1 cellular context compared by ENCODE assay signal in the genomic region with DNA sequence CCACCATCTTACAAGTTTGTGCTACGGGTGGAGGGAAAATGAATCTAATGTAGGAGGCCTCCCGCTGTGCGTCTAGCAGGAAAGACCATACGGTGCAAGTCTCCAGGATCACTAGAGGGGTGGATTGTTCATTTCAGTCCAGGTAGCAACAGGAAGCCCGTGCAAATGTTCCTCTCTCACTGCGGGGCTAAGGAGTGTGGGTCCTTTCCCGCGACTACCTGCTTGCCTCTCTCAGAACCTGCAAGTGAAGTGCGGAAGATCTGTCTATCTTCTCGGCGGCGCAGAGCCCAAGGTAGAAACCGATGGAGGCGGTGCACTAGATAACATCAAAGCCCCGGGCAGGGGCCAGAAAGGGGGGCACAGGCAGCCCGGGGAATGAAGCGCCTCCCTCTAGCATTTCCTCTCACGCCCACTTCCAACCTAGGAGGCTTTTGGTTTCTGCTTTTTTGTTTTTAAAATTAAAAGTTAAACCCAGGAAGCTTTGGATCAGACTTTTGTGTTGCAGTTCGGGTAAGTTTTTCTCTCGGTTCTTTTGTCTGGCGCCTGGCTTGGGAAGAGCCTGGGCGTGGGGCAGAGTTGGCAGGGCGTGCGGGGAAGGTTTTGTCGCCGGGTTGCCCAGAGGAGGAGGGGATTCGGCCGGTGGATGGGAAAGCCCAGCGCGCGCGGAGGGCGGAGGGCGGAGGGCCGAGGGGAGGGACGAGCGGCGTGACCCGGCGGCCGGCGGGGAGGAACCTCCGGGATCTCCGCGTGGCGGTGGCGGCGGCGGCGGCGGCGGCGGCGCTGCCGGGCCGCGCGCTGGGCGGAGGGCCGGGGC.
A peak's percentile ranks its signal among the peaks of the same experiment; 100 is the strongest.
TF ChIP-seq lines count a peak whose summit lies in the region.

No MANE protein-coding gene starts in this region.

TF ChIP-seq in HEK293, 187 proteins besides CTCF, POLR2A, EP300 and RAD21 (continued from another document and continues in another):
- TF ChIP-seq PRDM10 (tag by site-specific recombination; IDR thresholded peaks at IDR 0.05), result peak; percentile 84
- TF ChIP-seq REPIN1 (tag by site-specific recombination; IDR thresholded peaks at IDR 0.05; ENCODE audit: low read depth), result no peak
- TF ChIP-seq, protein P1, sequence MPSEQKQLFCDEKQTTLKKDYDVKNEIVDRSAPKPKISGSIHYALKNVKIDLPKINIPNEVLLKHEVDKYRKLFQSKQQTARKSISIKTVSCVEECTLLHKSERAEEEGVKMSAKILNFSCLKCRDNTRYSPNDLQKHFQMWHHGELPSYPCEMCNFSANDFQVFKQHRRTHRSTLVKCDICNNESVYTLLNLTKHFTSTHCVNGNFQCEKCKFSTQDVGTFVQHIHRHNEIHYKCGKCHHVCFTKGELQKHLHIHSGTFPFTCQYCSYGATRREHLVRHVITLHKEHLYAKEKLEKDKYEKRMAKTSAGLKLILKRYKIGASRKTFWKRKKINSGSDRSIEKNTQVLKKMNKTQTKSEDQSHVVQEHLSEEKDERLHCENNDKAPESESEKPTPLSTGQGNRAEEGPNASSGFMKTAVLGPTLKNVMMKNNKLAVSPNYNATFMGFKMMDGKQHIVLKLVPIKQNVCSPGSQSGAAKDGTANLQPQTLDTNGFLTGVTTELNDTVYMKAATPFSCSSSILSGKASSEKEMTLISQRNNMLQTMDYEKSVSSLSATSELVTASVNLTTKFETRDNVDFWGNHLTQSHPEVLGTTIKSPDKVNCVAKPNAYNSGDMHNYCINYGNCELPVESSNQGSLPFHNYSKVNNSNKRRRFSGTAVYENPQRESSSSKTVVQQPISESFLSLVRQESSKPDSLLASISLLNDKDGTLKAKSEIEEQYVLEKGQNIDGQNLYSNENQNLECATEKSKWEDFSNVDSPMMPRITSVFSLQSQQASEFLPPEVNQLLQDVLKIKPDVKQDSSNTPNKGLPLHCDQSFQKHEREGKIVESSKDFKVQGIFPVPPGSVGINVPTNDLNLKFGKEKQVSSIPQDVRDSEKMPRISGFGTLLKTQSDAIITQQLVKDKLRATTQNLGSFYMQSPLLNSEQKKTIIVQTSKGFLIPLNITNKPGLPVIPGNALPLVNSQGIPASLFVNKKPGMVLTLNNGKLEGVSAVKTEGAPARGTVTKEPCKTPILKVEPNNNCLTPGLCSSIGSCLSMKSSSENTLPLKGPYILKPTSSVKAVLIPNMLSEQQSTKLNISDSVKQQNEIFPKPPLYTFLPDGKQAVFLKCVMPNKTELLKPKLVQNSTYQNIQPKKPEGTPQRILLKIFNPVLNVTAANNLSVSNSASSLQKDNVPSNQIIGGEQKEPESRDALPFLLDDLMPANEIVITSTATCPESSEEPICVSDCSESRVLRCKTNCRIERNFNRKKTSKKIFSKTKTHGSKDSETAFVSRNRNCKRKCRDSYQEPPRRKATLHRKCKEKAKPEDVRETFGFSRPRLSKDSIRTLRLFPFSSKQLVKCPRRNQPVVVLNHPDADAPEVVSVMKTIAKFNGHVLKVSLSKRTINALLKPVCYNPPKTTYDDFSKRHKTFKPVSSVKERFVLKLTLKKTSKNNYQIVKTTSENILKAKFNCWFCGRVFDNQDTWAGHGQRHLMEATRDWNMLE (tag by site-specific recombination; conservative IDR thresholded peaks at IDR 0.05; ENCODE audit: low read depth), result no peak
- TF ChIP-seq ZNF416 (tag by site-specific recombination; IDR thresholded peaks at IDR 0.05), result no peak
- TF ChIP-seq ZNF707 (tag by site-specific recombination; IDR thresholded peaks at IDR 0.05), result no peak
- TF ChIP-seq, protein P2, sequence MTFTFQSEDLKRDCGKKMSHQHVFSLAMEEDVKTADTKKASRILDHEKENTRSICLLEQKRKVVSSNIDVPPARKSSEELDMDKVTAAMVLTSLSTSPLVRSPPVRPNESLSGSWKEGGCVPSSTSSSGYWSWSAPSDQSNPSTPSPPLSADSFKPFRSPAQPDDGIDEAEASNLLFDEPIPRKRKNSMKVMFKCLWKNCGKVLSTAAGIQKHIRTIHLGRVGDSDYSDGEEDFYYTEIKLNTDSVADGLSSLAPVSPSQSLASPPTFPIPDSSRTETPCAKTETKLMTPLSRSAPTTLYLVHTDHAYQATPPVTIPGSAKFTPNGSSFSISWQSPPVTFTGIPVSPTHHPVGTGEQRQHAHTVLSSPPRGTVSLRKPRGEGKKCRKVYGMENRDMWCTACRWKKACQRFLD (tag by site-specific recombination; IDR thresholded peaks at IDR 0.05), result no peak
- TF ChIP-seq OVOL3 (tag by site-specific recombination; IDR thresholded peaks at IDR 0.05), result no peak
- TF ChIP-seq, protein P3, sequence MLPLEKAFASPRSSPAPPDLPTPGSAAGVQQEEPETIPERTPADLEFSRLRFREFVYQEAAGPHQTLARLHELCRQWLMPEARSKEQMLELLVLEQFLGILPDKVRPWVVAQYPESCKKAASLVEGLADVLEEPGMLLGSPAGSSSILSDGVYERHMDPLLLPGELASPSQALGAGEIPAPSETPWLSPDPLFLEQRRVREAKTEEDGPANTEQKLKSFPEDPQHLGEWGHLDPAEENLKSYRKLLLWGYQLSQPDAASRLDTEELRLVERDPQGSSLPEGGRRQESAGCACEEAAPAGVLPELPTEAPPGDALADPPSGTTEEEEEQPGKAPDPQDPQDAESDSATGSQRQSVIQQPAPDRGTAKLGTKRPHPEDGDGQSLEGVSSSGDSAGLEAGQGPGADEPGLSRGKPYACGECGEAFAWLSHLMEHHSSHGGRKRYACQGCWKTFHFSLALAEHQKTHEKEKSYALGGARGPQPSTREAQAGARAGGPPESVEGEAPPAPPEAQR (tag by site-specific recombination; IDR thresholded peaks at IDR 0.05), result no peak
- no peak for TF ChIP-seq ZNF211 (tag by site-specific recombination; IDR thresholded peaks at IDR 0.05; ENCODE audit: low read depth)
- peak; percentile 59; the same call in 1 of the 2 replicates for TF ChIP-seq HIC1 (tag by site-specific recombination; IDR thresholded peaks at IDR 0.05)
- no peak for TF ChIP-seq ZNF530 (tag by site-specific recombination; IDR thresholded peaks at IDR 0.05; ENCODE audit: low read depth)
- no peak for TF ChIP-seq ZNF623 (tag by site-specific recombination; IDR thresholded peaks at IDR 0.05)
- no peak for TF ChIP-seq ZBTB1 (tag by site-specific recombination; IDR thresholded peaks at IDR 0.05)
- no peak for TF ChIP-seq ZNF843 (tag by site-specific recombination; IDR thresholded peaks at IDR 0.05)
- TF ChIP-seq, protein P4, sequence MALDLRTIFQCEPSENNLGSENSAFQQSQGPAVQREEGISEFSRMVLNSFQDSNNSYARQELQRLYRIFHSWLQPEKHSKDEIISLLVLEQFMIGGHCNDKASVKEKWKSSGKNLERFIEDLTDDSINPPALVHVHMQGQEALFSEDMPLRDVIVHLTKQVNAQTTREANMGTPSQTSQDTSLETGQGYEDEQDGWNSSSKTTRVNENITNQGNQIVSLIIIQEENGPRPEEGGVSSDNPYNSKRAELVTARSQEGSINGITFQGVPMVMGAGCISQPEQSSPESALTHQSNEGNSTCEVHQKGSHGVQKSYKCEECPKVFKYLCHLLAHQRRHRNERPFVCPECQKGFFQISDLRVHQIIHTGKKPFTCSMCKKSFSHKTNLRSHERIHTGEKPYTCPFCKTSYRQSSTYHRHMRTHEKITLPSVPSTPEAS (tag by site-specific recombination; IDR thresholded peaks at IDR 0.05), result no peak
- TF ChIP-seq ZNF658 (tag by site-specific recombination; IDR thresholded peaks at IDR 0.05), result no peak
- TF ChIP-seq ZNF777 (tag by site-specific recombination; IDR thresholded peaks at IDR 0.05; ENCODE audit: borderline replicate concordance), result no peak
- no peak for TF ChIP-seq ZNF132 (tag by site-specific recombination; IDR thresholded peaks at IDR 0.05; ENCODE audit: borderline replicate concordance)
- no peak for TF ChIP-seq ZNF626 (tag by site-specific recombination; IDR thresholded peaks at IDR 0.05)
- TF ChIP-seq ZNF354C (tag by site-specific recombination; IDR thresholded peaks at IDR 0.05; ENCODE audit: borderline replicate concordance, low read depth), result no peak
- no peak for TF ChIP-seq ZNF184 (tag by site-specific recombination; IDR thresholded peaks at IDR 0.05)
- no peak for TF ChIP-seq ZNF426 (tag by site-specific recombination; IDR thresholded peaks at IDR 0.05)
- TF ChIP-seq HOXD13 (CRISPR knock-in tag; IDR thresholded peaks at IDR 0.05; ENCODE audit: borderline replicate concordance), result no peak
- peak; percentile 44; the same call in 1 of the 2 replicates for TF ChIP-seq ZNF561 (tag by site-specific recombination; IDR thresholded peaks at IDR 0.05; ENCODE audit: borderline replicate concordance)
- TF ChIP-seq, protein P5, sequence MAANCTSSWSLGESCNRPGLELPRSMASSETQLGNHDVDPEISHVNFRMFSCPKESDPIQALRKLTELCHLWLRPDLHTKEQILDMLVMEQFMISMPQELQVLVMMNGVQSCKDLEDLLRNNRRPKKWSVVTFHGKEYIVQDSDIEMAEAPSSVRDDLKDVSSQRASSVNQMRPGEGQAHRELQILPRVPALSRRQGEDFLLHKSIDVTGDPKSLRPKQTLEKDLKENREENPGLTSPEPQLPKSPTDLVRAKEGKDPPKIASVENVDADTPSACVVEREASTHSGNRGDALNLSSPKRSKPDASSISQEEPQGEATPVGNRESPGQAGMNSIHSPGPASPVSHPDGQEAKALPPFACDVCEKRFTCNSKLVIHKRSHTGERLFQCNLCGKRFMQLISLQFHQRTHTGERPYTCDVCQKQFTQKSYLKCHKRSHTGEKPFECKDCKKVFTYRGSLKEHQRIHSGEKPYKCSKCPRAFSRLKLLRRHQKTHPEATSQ (tag by site-specific recombination; IDR thresholded peaks at IDR 0.05), result no peak
- TF ChIP-seq BCL11B (tag by site-specific recombination; IDR thresholded peaks at IDR 0.05; ENCODE audit: low read depth), result 0 out of 2 replicates have a peak, but pooled peaks have one; percentile 25
- TF ChIP-seq KLF17 (tag by site-specific recombination; IDR thresholded peaks at IDR 0.05), result no peak; the same call in 1 of the 2 replicates
- TF ChIP-seq HOXC10 (CRISPR knock-in tag; IDR thresholded peaks at IDR 0.05), result no peak
- TF ChIP-seq, protein P6, sequence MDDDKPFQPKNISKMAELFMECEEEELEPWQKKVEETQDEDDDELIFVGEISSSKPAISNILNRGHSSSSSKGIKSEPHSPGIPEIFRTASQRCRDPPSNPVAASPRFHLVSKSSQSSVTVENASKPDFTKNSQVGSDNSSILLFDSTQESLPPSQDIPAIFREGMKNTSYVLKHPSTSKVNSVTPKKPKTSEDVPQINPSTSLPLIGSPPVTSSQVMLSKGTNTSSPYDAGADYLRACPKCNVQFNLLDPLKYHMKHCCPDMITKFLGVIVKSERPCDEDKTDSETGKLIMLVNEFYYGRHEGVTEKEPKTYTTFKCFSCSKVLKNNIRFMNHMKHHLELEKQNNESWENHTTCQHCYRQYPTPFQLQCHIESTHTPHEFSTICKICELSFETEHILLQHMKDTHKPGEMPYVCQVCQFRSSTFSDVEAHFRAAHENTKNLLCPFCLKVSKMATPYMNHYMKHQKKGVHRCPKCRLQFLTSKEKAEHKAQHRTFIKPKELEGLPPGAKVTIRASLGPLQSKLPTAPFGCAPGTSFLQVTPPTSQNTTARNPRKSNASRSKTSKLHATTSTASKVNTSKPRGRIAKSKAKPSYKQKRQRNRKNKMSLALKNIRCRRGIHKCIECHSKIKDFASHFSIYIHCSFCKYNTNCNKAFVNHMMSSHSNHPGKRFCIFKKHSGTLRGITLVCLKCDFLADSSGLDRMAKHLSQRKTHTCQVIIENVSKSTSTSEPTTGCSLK (tag by site-specific recombination; IDR thresholded peaks at IDR 0.05), result no peak
- TF ChIP-seq PRDM1 (tag by site-specific recombination; IDR thresholded peaks at IDR 0.05), result peak; percentile 39; the same call in 1 of the 2 replicates
- TF ChIP-seq ZNF140 (tag by site-specific recombination; IDR thresholded peaks at IDR 0.05), result no peak
- peak; percentile 51 for TF ChIP-seq ZFHX2 (tag by site-specific recombination; conservative IDR thresholded peaks at IDR 0.05)
- TF ChIP-seq ZNF114 (tag by site-specific recombination; IDR thresholded peaks at IDR 0.05), result no peak
- no peak for TF ChIP-seq ZFP3 (tag by site-specific recombination; IDR thresholded peaks at IDR 0.05; ENCODE audit: low read depth)
